ENCODE assay signal across 18 cellular contexts in the genomic region with DNA sequence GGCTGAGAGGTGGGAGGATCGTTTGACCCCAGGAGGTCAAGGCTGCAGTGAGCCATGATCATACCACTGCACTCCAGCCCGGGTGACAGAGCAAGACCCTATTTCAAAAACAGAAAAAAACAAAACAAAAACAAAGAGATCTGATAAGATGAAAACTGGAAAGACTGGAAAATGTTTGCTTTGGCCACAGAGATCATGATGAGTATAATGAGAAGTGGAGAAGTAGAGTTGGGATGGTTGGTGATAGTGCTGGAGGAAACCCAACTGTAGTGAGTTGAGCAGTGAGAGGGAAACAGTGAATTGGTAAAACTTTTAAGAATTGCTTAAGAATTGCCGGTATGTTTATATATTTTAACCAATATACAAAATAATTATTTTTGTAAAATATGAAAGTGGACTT. TPM values are rescaled to one million over a fixed set of nuclear protein-coding genes. Genes with fewer than 3 reads are reported as not detected.
DNase-seq lines count a peak whose midpoint lies in the region; ATAC-seq and TF ChIP-seq lines count a peak whose summit lies in the region.
"Had no signal": no experiment of that assay in that cellular context is flagged by ENCODE, and none has a peak within 500 bp of the region (broad histone marks: within the 10 kb centered on the region; RNA-seq: fewer than 3 reads in every experiment).

No MANE protein-coding gene starts in this region.

- DNase-seq in DMS53 (lab: John Stamatoyannopoulos, UW) (peak; percentile 36), DMS53 treated with DMSO at 0.1 percent for 48 hours (lab: John Stamatoyannopoulos, UW; ENCODE audit: unreplicated experiment) (no peak), CD14-positive monocyte (ENCODE audit: low spot score) (no peak), PC-3 (peak; percentile 17), osteoblast (ENCODE audit: insufficient read length, low spot score, missing footprints) (peak; percentile 38), sciatic nerve (ENCODE audit: low spot score) (no peak), NCI-H526 (lab: John Stamatoyannopoulos, UW) (no peak)
- DNase-seq in activated CD8-positive, alpha-beta memory T cell treated with anti-CD3 and anti-CD28 coated beads for 24 hours: no peak
- DNase-seq: 8988T; Caco-2; CD4-positive, CD25-positive, alpha-beta regulatory T cell; DMS153; DND-41; EL; H9; IMR-90 had no signal

- H3K79me2 ChIP-seq in PC-3 (ENCODE audit: low read length): no peaks in the 10 kb centered on the region
- no peaks in the 10 kb centered on the region for H3K79me2 ChIP-seq in osteoblast (ENCODE audit: insufficient read depth, low read length)

- H4K20me1 ChIP-seq in PC-3 (ENCODE audit: low read length): no peaks in the 10 kb centered on the region
- H4K20me1 ChIP-seq in osteoblast (ENCODE audit: insufficient read depth, low read length): no peaks in the 10 kb centered on the region
- H4K20me1 ChIP-seq: BLaER1 had no signal

- H3K27ac Mint-ChIP-seq in CD14-positive monocyte: peak overlapping the region in 4 of 7 donors; percentile 7 to 40 (median 31)
- H3K27ac Mint-ChIP-seq: CD4-positive, CD25-positive, alpha-beta regulatory T cell; H9 had no signal

- H3K27me3 ChIP-seq in PC-3 (ENCODE audit: low read length) (no peaks in the 10 kb centered on the region), osteoblast (ENCODE audit: insufficient read depth, low read length) (no peaks in the 10 kb centered on the region)
- H3K27me3 ChIP-seq: BLaER1 had no signal

- H3K4me2 ChIP-seq in PC-3 (ENCODE audit: low read length): no peak overlapping the region
- H3K4me2 ChIP-seq in osteoblast (ENCODE audit: insufficient read depth, low read length): no peak overlapping the region
- H3K4me2 ChIP-seq: BLaER1 had no signal

- H3K27me3 Mint-ChIP-seq in CD14-positive monocyte (ENCODE audit: low read depth in 3 of 3): no peaks in the 10 kb centered on the region
- H3K27me3 Mint-ChIP-seq: CD4-positive, CD25-positive, alpha-beta regulatory T cell had no signal

- H3K9me3 ChIP-seq in PC-3 (ENCODE audit: low read length) (no peaks in the 10 kb centered on the region), osteoblast (ENCODE audit: low read depth, low read length) (no peaks in the 10 kb centered on the region)
- H3K9me3 ChIP-seq: Caco-2 had no signal

- CTCF ChIA-PET in PC-3 (lab: Charles Lee): no interaction called here

- intact Hi-C loops in CD14-positive monocyte (cut with micrococcal nuclease): no loop called here
- intact Hi-C loops in PC-3 (cut with micrococcal nuclease): no loop called here
- intact Hi-C loops in sciatic nerve (cut with DNase I): no loop called here

- no peaks in the 10 kb centered on the region for H3K9me2 ChIP-seq in PC-3 (replicated peaks; ENCODE audit: low read length)

- no peaks in the 10 kb centered on the region for H3K4me1 ChIP-seq in PC-3 (ENCODE audit: insufficient read depth, low read length)
- no peaks in the 10 kb centered on the region for H3K4me1 ChIP-seq in osteoblast (ENCODE audit: insufficient read depth, low read length)
- H3K4me1 ChIP-seq: Caco-2 had no signal

- ATAC-seq in PC-3 (no peak), sciatic nerve (no peak)
- ATAC-seq: GM12878 had no signal

- peaks cover 66 to 82% of the 10 kb centered on the region in 2 donors for H3K36me3 Mint-ChIP-seq in CD14-positive monocyte

- no peaks in the 10 kb centered on the region for H3K4me1 Mint-ChIP-seq in CD14-positive monocyte
- H3K4me1 Mint-ChIP-seq: H9 had no signal

- no TSS peak for BruUV-seq in PC-3 (replicated peaks; lab: Mats Ljungman, UMichigan)

- no peak for TF ChIP-seq CTCF in CD14-positive monocyte (IDR thresholded peaks at IDR 0.05)
- no peak for TF ChIP-seq CTCF in PC-3 (conservative IDR thresholded peaks at IDR 0.05; ENCODE audit: low read depth, low read length)
- no peak for TF ChIP-seq CTCF in osteoblast (IDR thresholded peaks at IDR 0.05; ENCODE audit: extremely low read depth, low read depth, low read length)

- no peaks in the 10 kb centered on the region for H3F3A ChIP-seq in PC-3 (ENCODE audit: low read length, unreplicated experiment)

- no peak overlapping the region for H2AFZ ChIP-seq in PC-3 (ENCODE audit: low read length)
- H2AFZ ChIP-seq in osteoblast (ENCODE audit: low read length): no peak overlapping the region

- H3K9ac ChIP-seq in PC-3 (ENCODE audit: low read length): no peak overlapping the region
- H3K9ac ChIP-seq: BLaER1 had no signal

- H3K36me3 ChIP-seq in PC-3 (ENCODE audit: low read depth, low read length) (peaks cover 18% of the 10 kb centered on the region; the same call in 1 of the 2 replicates), osteoblast (ENCODE audit: insufficient read depth, low read length) (peaks cover 30% of the 10 kb centered on the region)

- POLR2A ChIA-PET in PC-3 (lab: Charles Lee; ENCODE audit: unreplicated experiment): no interaction called here

- H3K4me3 ChIP-seq in PC-3 (ENCODE audit: low read length) (no peak overlapping the region), osteoblast (ENCODE audit: insufficient read depth, low read length) (no peak overlapping the region)
- H3K4me3 ChIP-seq: BLaER1, GM12878 had no signal

- H3K4me3 Mint-ChIP-seq in CD14-positive monocyte: no peak overlapping the region
- H3K4me3 Mint-ChIP-seq: CD4-positive, CD25-positive, alpha-beta regulatory T cell; H9 had no signal

- H3K27ac ChIP-seq in PC-3 (ENCODE audit: low read length): no peak overlapping the region
- no peak overlapping the region for H3K27ac ChIP-seq in osteoblast (ENCODE audit: low read depth, low read length)
- H3K27ac ChIP-seq: BLaER1 had no signal

- H3K9me3 Mint-ChIP-seq in CD14-positive monocyte: peaks cover 0 to 11% (median 4%) of the 10 kb centered on the region in 7 donors

RNA-seq across cellular contexts. Expression of a gene that starts 39.2 kb away (rescaled TPM):
- 1 to 10 TPM; 6.8 to 9.6 TPM for polyA plus RNA-seq in CD14-positive monocyte
- total RNA-seq in PC-3 (2014; rRNA removed) (19.1 and 32.0 TPM in 2 replicates), osteoblast (63.0 and 69.8 TPM in 2 replicates), sciatic nerve (101 TPM)

Comparison
In these comparisons a context has a peak if more than half of its experiments do, and no peak if none do; other contexts are left out.
1. DNase-seq: peak in DMS53 (single experiment), PC-3 (single experiment) and osteoblast (single experiment); none in DMS53 treated with DMSO at 0.1 percent for 48 hours (single experiment), CD14-positive monocyte (single experiment), sciatic nerve (single experiment), activated CD8-positive, alpha-beta memory T cell treated with anti-CD3 and anti-CD28 coated beads for 24 hours (single experiment) and NCI-H526 (0 of 2).